Comparison of ENCODE assay signal across 10 cellular contexts in the genomic region with DNA sequence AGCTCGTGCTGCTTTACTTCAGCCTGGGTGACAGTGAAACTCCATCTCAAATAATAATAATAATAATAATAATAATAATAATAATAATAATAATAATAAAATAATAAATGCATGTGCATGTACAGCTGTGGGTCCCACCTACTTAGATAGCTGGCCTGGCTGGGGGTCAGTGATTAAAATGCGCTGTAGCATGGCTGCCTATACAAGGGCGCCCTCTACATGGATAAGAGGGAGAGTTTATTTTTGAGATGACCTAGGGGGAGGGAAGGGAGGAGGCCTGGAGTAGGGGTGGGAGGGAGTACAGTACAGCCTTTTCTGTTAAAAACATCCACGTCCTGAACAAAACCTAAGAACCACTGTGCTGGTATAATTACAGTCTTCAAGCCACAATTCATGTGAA.
DNase-seq lines count a peak whose midpoint lies in the region; ATAC-seq and TF ChIP-seq lines count a peak whose summit lies in the region.
"Had no signal": no experiment of that assay in that cellular context is flagged by ENCODE, and none has a peak within 500 bp of the region (broad histone marks: within the 10 kb centered on the region; RNA-seq: fewer than 3 reads in every experiment).

No MANE protein-coding gene starts in this region.

- no TSS peak for BruUV-seq in OCI-LY7 (replicated peaks; lab: Mats Ljungman, UMichigan)

- H3K4me3 ChIP-seq in KMS-11 (IDR thresholded peaks at IDR 0.05; ENCODE audit: insufficient read depth, low read depth, low read length) (no peak overlapping the region), OCI-LY7 (ENCODE audit: low read depth, low read length, poor library complexity, severe bottlenecking) (no peak overlapping the region)

- intact Hi-C loops in OCI-LY7 (cut with micrococcal nuclease; ENCODE audit: unreplicated experiment), result no loop called here

- POLR2A ChIA-PET in OCI-LY7 (lab: Charles Lee), result interaction anchor here (0.7 kb wide), 2 partner anchors 260 to 911 kb away, joined by 3 to 4 read pairs; no protein-coding TSS in a partner anchor

- H3K9me3 ChIP-seq in OCI-LY7 (ENCODE audit: low read length), result no peaks in the 10 kb centered on the region

- no peaks in the 10 kb centered on the region for H3K79me2 ChIP-seq in KMS-11 (ENCODE audit: insufficient read depth, low read depth)
- H3K79me2 ChIP-seq in OCI-LY7 (ENCODE audit: insufficient read depth, low read depth, low read length), result no peaks in the 10 kb centered on the region

- no peak for ATAC-seq in HG02885 (IDR thresholded peaks at IDR 0.05; ENCODE audit: poor library complexity, unreplicated experiment)
- no peak for ATAC-seq in activated CD4-positive, CD25-positive, alpha-beta regulatory T cell treated with anti-CD3 and anti-CD28 coated beads, Interleukin-2, amount 50 U/mL, for 24 hours

- H2AFZ ChIP-seq in KMS-11 (ENCODE audit: low read depth), result no peak overlapping the region
- H2AFZ ChIP-seq in OCI-LY7 (ENCODE audit: low read length), result no peak overlapping the region

- H3K4me2 ChIP-seq in KMS-11 (no peak overlapping the region), OCI-LY7 (ENCODE audit: low read length) (no peak overlapping the region)

- no peaks in the 10 kb centered on the region for H3K9me2 ChIP-seq in OCI-LY7 (ENCODE audit: insufficient read depth, low read length)

- no peaks in the 10 kb centered on the region for H3K4me1 ChIP-seq in KMS-11 (ENCODE audit: low read depth, poor library complexity, severe bottlenecking)
- H3K4me1 ChIP-seq in OCI-LY7 (ENCODE audit: insufficient read depth, low read length, poor library complexity, severe bottlenecking), result no peaks in the 10 kb centered on the region

- no peaks in the 10 kb centered on the region for H4K20me1 ChIP-seq in KMS-11 (ENCODE audit: insufficient read depth)
- H4K20me1 ChIP-seq in OCI-LY7 (ENCODE audit: insufficient read depth, low read length), result no peaks in the 10 kb centered on the region

- H3K27ac ChIP-seq in KMS-11, result no peak overlapping the region
- H3K27ac ChIP-seq in OCI-LY7 (ENCODE audit: low read depth, low read length, poor library complexity, severe bottlenecking), result no peak overlapping the region

- H3K9ac ChIP-seq in KMS-11, result no peak overlapping the region

- CTCF ChIA-PET in OCI-LY7 (lab: Charles Lee; ENCODE audit: unreplicated experiment), result no interaction called here

- TF ChIP-seq CTCF in KMS-11 (conservative IDR thresholded peaks at IDR 0.05; ENCODE audit: low read depth, low read length) (peak; percentile 39), OCI-LY7 (conservative IDR thresholded peaks at IDR 0.05; ENCODE audit: low read length) (peak; percentile 63)

- DNase-seq in Daoy (ENCODE audit: low read depth) (peak; percentile 36), OCI-LY7 (ENCODE audit: low spot score) (peak; percentile 10), iPS-NIHi7 (ENCODE audit: extremely low spot score) (peak; percentile 78), KG1 (lab: John Stamatoyannopoulos, UW) (no peak)
- no peak for DNase-seq in activated CD4-positive, alpha-beta T cell treated with anti-CD3 and anti-CD28 coated beads, Interleukin-2, amount 50 U/mL, for 48 hours
- DNase-seq: activated CD8-positive, alpha-beta memory T cell treated with anti-CD3 and anti-CD28 coated beads for 24 hours; islet precursor cell had no signal

- no peaks in the 10 kb centered on the region for H3K36me3 ChIP-seq in KMS-11 (ENCODE audit: insufficient read depth)
- no peaks in the 10 kb centered on the region for H3K36me3 ChIP-seq in OCI-LY7 (ENCODE audit: insufficient read depth, low read length)

- no peaks in the 10 kb centered on the region for H3K27me3 ChIP-seq in KMS-11 (ENCODE audit: insufficient read depth, low read depth)

Comparison
In these comparisons a context has a peak if more than half of its experiments do, and no peak if none do; other contexts are left out.
1. DNase-seq: peak in Daoy (single experiment), OCI-LY7 (single experiment) and iPS-NIHi7 (single experiment); none in KG1 (single experiment) and activated CD4-positive, alpha-beta T cell treated with anti-CD3 and anti-CD28 coated beads, Interleukin-2, amount 50 U/mL, for 48 hours (0 of 2).